1 cellular context compared by ENCODE assay signal in the genomic region with DNA sequence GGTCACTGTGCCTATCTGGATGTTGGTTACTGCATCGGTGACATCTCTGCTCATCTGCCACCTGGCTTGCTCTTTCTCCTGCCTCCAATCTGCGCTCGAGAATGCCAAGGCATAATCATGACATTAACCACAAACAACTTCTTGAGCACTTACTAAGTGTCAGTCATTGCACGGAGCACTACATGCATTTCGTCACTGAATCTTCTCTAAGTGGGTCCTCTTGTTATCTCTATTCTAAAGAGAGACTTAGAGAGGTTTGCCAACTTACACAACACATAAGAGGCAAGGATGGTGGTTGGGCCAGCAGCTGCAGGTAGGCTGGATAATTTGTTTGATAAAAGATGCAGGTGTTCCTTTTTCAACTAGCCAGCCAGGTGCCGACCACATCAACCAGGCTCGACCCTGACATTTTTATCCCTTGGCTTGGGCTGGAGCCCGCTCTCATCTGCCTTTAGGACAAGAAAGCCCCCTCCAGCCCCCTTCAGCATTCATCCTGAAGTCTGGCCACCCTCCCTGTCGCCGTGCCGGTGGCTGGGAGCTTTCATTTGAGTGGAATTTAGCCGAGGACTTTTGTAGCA.
TF ChIP-seq lines count a peak whose summit lies in the region.

No MANE protein-coding gene starts in this region.

TF ChIP-seq in WTC11, 78 proteins besides CTCF, POLR2A, EP300 and RAD21 (continued from another document):
- TF ChIP-seq, protein P1, sequence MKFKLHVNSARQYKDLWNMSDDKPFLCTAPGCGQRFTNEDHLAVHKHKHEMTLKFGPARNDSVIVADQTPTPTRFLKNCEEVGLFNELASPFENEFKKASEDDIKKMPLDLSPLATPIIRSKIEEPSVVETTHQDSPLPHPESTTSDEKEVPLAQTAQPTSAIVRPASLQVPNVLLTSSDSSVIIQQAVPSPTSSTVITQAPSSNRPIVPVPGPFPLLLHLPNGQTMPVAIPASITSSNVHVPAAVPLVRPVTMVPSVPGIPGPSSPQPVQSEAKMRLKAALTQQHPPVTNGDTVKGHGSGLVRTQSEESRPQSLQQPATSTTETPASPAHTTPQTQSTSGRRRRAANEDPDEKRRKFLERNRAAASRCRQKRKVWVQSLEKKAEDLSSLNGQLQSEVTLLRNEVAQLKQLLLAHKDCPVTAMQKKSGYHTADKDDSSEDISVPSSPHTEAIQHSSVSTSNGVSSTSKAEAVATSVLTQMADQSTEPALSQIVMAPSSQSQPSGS (CRISPR knock-in tag; IDR thresholded peaks at IDR 0.05; ENCODE audit: borderline replicate concordance, low read depth) = no peak
- no peak for TF ChIP-seq EMX1 (CRISPR knock-in tag; IDR thresholded peaks at IDR 0.05)
TF ChIP-seq in WTC11: peak in this region for 0.
